Comparison of ENCODE assay signal across 19 cellular contexts in the genomic region with DNA sequence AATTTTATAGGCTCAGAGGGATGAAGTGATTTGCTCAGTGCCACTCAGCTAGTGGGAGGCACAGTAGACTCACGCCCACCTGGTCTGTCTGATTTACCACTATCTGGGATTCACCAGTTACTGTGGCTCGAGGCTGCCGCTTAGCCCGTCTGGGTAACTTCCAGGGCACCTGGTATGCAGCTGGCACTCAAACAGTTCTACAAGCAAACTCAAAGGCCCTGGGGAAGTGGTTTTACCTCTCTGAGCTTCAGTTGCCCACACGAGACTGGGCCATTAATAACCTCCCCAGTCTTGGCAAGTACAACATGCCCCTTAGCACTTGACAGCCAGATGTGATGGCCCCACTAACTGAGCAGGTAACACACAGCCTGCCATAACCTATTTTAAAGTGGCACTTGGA. TPM values are rescaled to one million over a fixed set of nuclear protein-coding genes. Genes with fewer than 3 reads are reported as not detected.
DNase-seq lines count a peak whose midpoint lies in the region; ATAC-seq, FAIRE-seq and TF ChIP-seq lines count a peak whose summit lies in the region.
"Had no signal": no experiment of that assay in that cellular context is flagged by ENCODE, and none has a peak within 500 bp of the region (broad histone marks: within the 10 kb centered on the region; RNA-seq: fewer than 3 reads in every experiment).

No MANE protein-coding gene starts in this region.

- TF ChIP-seq CTCF in neural progenitor cell (IDR thresholded peaks at IDR 0.05) = no peak

- peaks cover 25% of the 10 kb centered on the region for H3F3A ChIP-seq in neural progenitor cell (ENCODE audit: low read depth)

- no peaks in the 10 kb centered on the region for H3K27me3 ChIP-seq in CD4-positive, alpha-beta memory T cell (ENCODE audit: insufficient read depth, low read length)
- peaks cover 25% of the 10 kb centered on the region for H3K27me3 ChIP-seq in neural progenitor cell
- H3K27me3 ChIP-seq: breast epithelium had no signal

- H2AFZ ChIP-seq in neural progenitor cell (replicated peaks) = no peak overlapping the region

- peaks cover 0 to 15% of the 10 kb centered on the region in 2 donors for H3K36me3 Mint-ChIP-seq in CD4-positive, alpha-beta memory T cell
- no peaks in the 10 kb centered on the region for H3K36me3 Mint-ChIP-seq in activated T-helper 17 cell treated with anti-CD3 and anti-CD28 coated beads, Interleukin-2, amount 50 U/mL, for 72 hours (ENCODE audit: low read depth)
- H3K36me3 Mint-ChIP-seq in neural progenitor cell = no peaks in the 10 kb centered on the region
- H3K36me3 Mint-ChIP-seq in activated CD8-positive, alpha-beta memory T cell treated with anti-CD3 and anti-CD28 coated beads, Interleukin-2, amount 10 ng/mL, durations not matched to agents 7 days and 5 days = no peaks in the 10 kb centered on the region
- H3K36me3 Mint-ChIP-seq: activated naive CD4-positive, alpha-beta T cell treated with anti-CD3 and anti-CD28 coated beads, Interleukin-2, amount 50 U/mL, for 72 hours had no signal

- no peak overlapping the region for H3K4me3 ChIP-seq in CD4-positive, alpha-beta memory T cell (ENCODE audit: low read length in 2 of 2)
- H3K4me3 ChIP-seq in neural progenitor cell = no peak overlapping the region
- H3K4me3 ChIP-seq: breast epithelium had no signal

- H3K36me3 ChIP-seq in CD4-positive, alpha-beta memory T cell (ENCODE audit: insufficient read depth, low read length) = no peaks in the 10 kb centered on the region
- no peaks in the 10 kb centered on the region for H3K36me3 ChIP-seq in neural progenitor cell
- H3K36me3 ChIP-seq: breast epithelium, heart right ventricle had no signal

- no peak overlapping the region for H3K9ac ChIP-seq in neural progenitor cell

- FAIRE-seq in GM19239 (lab: Jason Lieb, UNC) = peak; percentile 23
- FAIRE-seq: islet of Langerhans had no signal

- peak in 3 of 5 donors; percentile 28 to 58 (median 39) for DNase-seq in CD4-positive, alpha-beta memory T cell
- DNase-seq in GM19239 (ENCODE audit: insufficient read length, low spot score) (no peak), neural progenitor cell (ENCODE audit: low spot score) (no peak), foreskin melanocyte (no peak), dermis blood vessel endothelial cell (no peak)
- DNase-seq in activated CD8-positive, alpha-beta memory T cell treated with anti-CD3 and anti-CD28 coated beads, Interleukin-2, amount 10 ng/mL, durations not matched to agents 7 days and 5 days = no peak
- DNase-seq: DMS153, heart right ventricle, mammary epithelial cell, NCI-H1417 treated with DMSO at 0.1 percent for 48 hours, NCI-H226, SW 1271 had no signal

- POLR2A ChIA-PET in CD4-positive, alpha-beta memory T cell (lab: Charles Lee; ENCODE audit: partially characterized antibody) = interaction anchor here (0.7 to 2.2 kb wide), 5 partner anchors 15 to 123 kb away, joined by 3 to 9 read pairs (median 5); no protein-coding TSS in a partner anchor

- H3K9me3 ChIP-seq in CD4-positive, alpha-beta memory T cell (ENCODE audit: control insufficient read depth in 1 of 2, low read length in 2 of 2) = no peaks in the 10 kb centered on the region
- no peaks in the 10 kb centered on the region for H3K9me3 ChIP-seq in neural progenitor cell (ENCODE audit: low read depth)
- H3K9me3 ChIP-seq: breast epithelium, heart right ventricle had no signal

- H3K27ac ChIP-seq in CD4-positive, alpha-beta memory T cell (ENCODE audit: low read depth, low read length) = peak overlapping the region; percentile 62
- no peak overlapping the region for H3K27ac ChIP-seq in neural progenitor cell
- H3K27ac ChIP-seq: breast epithelium, heart right ventricle, HL-60, VCaP had no signal

- H3K4me3 Mint-ChIP-seq in CD4-positive, alpha-beta memory T cell = peak overlapping the region; percentile 89 to 98 (median 92)
- peak overlapping the region; percentile 80 for H3K4me3 Mint-ChIP-seq in activated T-helper 17 cell treated with anti-CD3 and anti-CD28 coated beads, Interleukin-2, amount 50 U/mL, for 72 hours
- peak overlapping the region; percentile 88 for H3K4me3 Mint-ChIP-seq in neural progenitor cell
- H3K4me3 Mint-ChIP-seq in activated CD8-positive, alpha-beta memory T cell treated with anti-CD3 and anti-CD28 coated beads, Interleukin-2, amount 10 ng/mL, durations not matched to agents 7 days and 5 days = no peak overlapping the region

- H3K4me2 ChIP-seq in neural progenitor cell = peak overlapping the region; percentile 32

- H3K27ac Mint-ChIP-seq in CD4-positive, alpha-beta memory T cell = peak overlapping the region; percentile 72 to 96 (median 89)
- no peak overlapping the region for H3K27ac Mint-ChIP-seq in activated T-helper 17 cell treated with anti-CD3 and anti-CD28 coated beads, Interleukin-2, amount 50 U/mL, for 72 hours
- H3K27ac Mint-ChIP-seq in neural progenitor cell = no peak overlapping the region
- H3K27ac Mint-ChIP-seq in activated CD8-positive, alpha-beta memory T cell treated with anti-CD3 and anti-CD28 coated beads, Interleukin-2, amount 10 ng/mL, durations not matched to agents 7 days and 5 days = no peak overlapping the region
- H3K27ac Mint-ChIP-seq: activated naive CD4-positive, alpha-beta T cell treated with anti-CD3 and anti-CD28 coated beads, Interleukin-2, amount 50 U/mL, for 72 hours had no signal

- peaks cover 33% of the 10 kb centered on the region for H3K79me2 ChIP-seq in neural progenitor cell (ENCODE audit: low read depth)

- H3K4me1 Mint-ChIP-seq in CD4-positive, alpha-beta memory T cell = peaks cover 47 to 79% (median 62%) of the 10 kb centered on the region in 4 donors
- peaks cover 13% of the 10 kb centered on the region for H3K4me1 Mint-ChIP-seq in activated T-helper 17 cell treated with anti-CD3 and anti-CD28 coated beads, Interleukin-2, amount 50 U/mL, for 72 hours
- peaks cover 64% of the 10 kb centered on the region for H3K4me1 Mint-ChIP-seq in neural progenitor cell
- peaks cover 35% of the 10 kb centered on the region for H3K4me1 Mint-ChIP-seq in activated CD8-positive, alpha-beta memory T cell treated with anti-CD3 and anti-CD28 coated beads, Interleukin-2, amount 10 ng/mL, durations not matched to agents 7 days and 5 days

- H3K9me3 Mint-ChIP-seq in CD4-positive, alpha-beta memory T cell = peaks cover 0 to 2% (median 0%) of the 10 kb centered on the region in 8 donors
- no peaks in the 10 kb centered on the region for H3K9me3 Mint-ChIP-seq in activated T-helper 17 cell treated with anti-CD3 and anti-CD28 coated beads, Interleukin-2, amount 50 U/mL, for 72 hours
- H3K9me3 Mint-ChIP-seq in neural progenitor cell = no peaks in the 10 kb centered on the region
- no peaks in the 10 kb centered on the region for H3K9me3 Mint-ChIP-seq in activated CD8-positive, alpha-beta memory T cell treated with anti-CD3 and anti-CD28 coated beads, Interleukin-2, amount 10 ng/mL, durations not matched to agents 7 days and 5 days (ENCODE audit: low read depth)
- H3K9me3 Mint-ChIP-seq: activated naive CD4-positive, alpha-beta T cell treated with anti-CD3 and anti-CD28 coated beads, Interleukin-2, amount 50 U/mL, for 72 hours had no signal

- CTCF ChIA-PET in CD4-positive, alpha-beta memory T cell (lab: Charles Lee; ENCODE audit: partially characterized antibody) = interaction anchor here (0.6 to 3.4 kb wide), 8 partner anchors 10 to 243 kb away, joined by 3 to 24 read pairs (median 4); no protein-coding TSS in a partner anchor
- CTCF ChIA-PET in activated CD8-positive, alpha-beta memory T cell treated with anti-CD3 and anti-CD28 coated beads, Interleukin-2, amount 10 ng/mL, durations not matched to agents 7 days and 5 days (lab: Charles Lee) = interaction anchor here (0.7 to 4.4 kb wide), 12 partner anchors 10 to 243 kb away, joined by 3 to 35 read pairs (median 4); no protein-coding TSS in a partner anchor

- intact Hi-C loops in CD4-positive, alpha-beta memory T cell (cut with micrococcal nuclease) = no loop called here

- no peak for ATAC-seq in activated T-helper 17 cell treated with anti-CD3 and anti-CD28 coated beads, Interleukin-2, amount 50 U/mL, for 72 hours (replicated peaks)
- no peak for ATAC-seq in activated CD8-positive, alpha-beta memory T cell treated with anti-CD3 and anti-CD28 coated beads, Interleukin-2, amount 10 ng/mL, durations not matched to agents 7 days and 5 days
- ATAC-seq: activated naive CD4-positive, alpha-beta T cell treated with anti-CD3 and anti-CD28 coated beads, Interleukin-2, amount 50 U/mL, for 72 hours; heart right ventricle; sciatic nerve had no signal

- no peaks in the 10 kb centered on the region for H4K20me1 ChIP-seq in neural progenitor cell (ENCODE audit: low read depth)

- H3K27me3 Mint-ChIP-seq in CD4-positive, alpha-beta memory T cell = no peaks in the 10 kb centered on the region
- H3K27me3 Mint-ChIP-seq in activated T-helper 17 cell treated with anti-CD3 and anti-CD28 coated beads, Interleukin-2, amount 50 U/mL, for 72 hours = no peaks in the 10 kb centered on the region
- peaks cover 31% of the 10 kb centered on the region for H3K27me3 Mint-ChIP-seq in neural progenitor cell (ENCODE audit: insufficient read depth, low read depth)
- peaks cover 28% of the 10 kb centered on the region for H3K27me3 Mint-ChIP-seq in activated CD8-positive, alpha-beta memory T cell treated with anti-CD3 and anti-CD28 coated beads, Interleukin-2, amount 10 ng/mL, durations not matched to agents 7 days and 5 days

- peaks cover 66% of the 10 kb centered on the region for H3K4me1 ChIP-seq in CD4-positive, alpha-beta memory T cell (ENCODE audit: insufficient read depth, low read length)
- H3K4me1 ChIP-seq in neural progenitor cell = peaks cover 40% of the 10 kb centered on the region

RNA-seq across cellular contexts. Expression of a gene that starts 2.6 kb away (rescaled TPM):
- total RNA-seq in CD4-positive, alpha-beta memory T cell = 100 to 1,000 TPM; 141 to 160 TPM
- polyA plus RNA-seq in CD4-positive, alpha-beta memory T cell = 10 to 100 TPM; 11.0 to 30.0 TPM
- total RNA-seq in activated T-helper 17 cell treated with anti-CD3 and anti-CD28 coated beads, Interleukin-2, amount 50 U/mL, for 72 hours = 10 to 100 TPM; 26.8 to 54.2 TPM
- total RNA-seq in neural progenitor cell (ENCODE audit: low replicate concordance) = 11.3 and 32.7 TPM in 2 replicates
- 10 to 100 TPM; 11.3 to 33.9 TPM for total RNA-seq in activated CD8-positive, alpha-beta memory T cell treated with anti-CD3 and anti-CD28 coated beads, Interleukin-2, amount 10 ng/mL, durations not matched to agents 7 days and 5 days
- 37.4 and 40.7 TPM in 2 replicates for total RNA-seq in dermis blood vessel endothelial cell

RNA-seq across cellular contexts. Expression of a gene that starts 38.9 kb away (rescaled TPM):
- total RNA-seq in CD4-positive, alpha-beta memory T cell = 10 to 100 TPM; 15.6 to 16.2 TPM
- 1 to 10 TPM; 1.1 to 7.1 TPM for polyA plus RNA-seq in CD4-positive, alpha-beta memory T cell
- total RNA-seq in activated T-helper 17 cell treated with anti-CD3 and anti-CD28 coated beads, Interleukin-2, amount 50 U/mL, for 72 hours = 10 to 100 TPM in 1 of 2 donors, 1 to 10 TPM in 1; 8.8 to 10.2 TPM
- total RNA-seq in neural progenitor cell (ENCODE audit: low replicate concordance) = 219 and 589 TPM in 2 replicates
- 10 to 100 TPM in 1 of 2 experiments, 1 to 10 TPM in 1; 8.1 to 10.6 TPM for total RNA-seq in activated CD8-positive, alpha-beta memory T cell treated with anti-CD3 and anti-CD28 coated beads, Interleukin-2, amount 10 ng/mL, durations not matched to agents 7 days and 5 days
- total RNA-seq in dermis blood vessel endothelial cell = 552 and 903 TPM in 2 replicates

Comparison
In these comparisons a context has a peak if more than half of its experiments do, and no peak if none do; other contexts are left out.
1. DNase-seq: peak in CD4-positive, alpha-beta memory T cell (3 of 5); none in GM19239 (single experiment), neural progenitor cell (single experiment), foreskin melanocyte (single experiment), activated CD8-positive, alpha-beta memory T cell treated with anti-CD3 and anti-CD28 coated beads, Interleukin-2, amount 10 ng/mL, durations not matched to agents 7 days and 5 days (single experiment) and dermis blood vessel endothelial cell (single experiment).
2. H3K27ac Mint-ChIP-seq: peak in CD4-positive, alpha-beta memory T cell (7 of 7); none in activated T-helper 17 cell treated with anti-CD3 and anti-CD28 coated beads, Interleukin-2, amount 50 U/mL, for 72 hours (single experiment), neural progenitor cell (single experiment) and activated CD8-positive, alpha-beta memory T cell treated with anti-CD3 and anti-CD28 coated beads, Interleukin-2, amount 10 ng/mL, durations not matched to agents 7 days and 5 days (single experiment).
3. RNA of a gene that starts 38.9 kb away (total RNA-seq): 552 to 903 TPM in dermis blood vessel endothelial cell and 219 to 589 TPM in neural progenitor cell; 15.6 to 16.2 TPM in CD4-positive, alpha-beta memory T cell, 8.1 to 10.6 TPM in activated CD8-positive, alpha-beta memory T cell treated with anti-CD3 and anti-CD28 coated beads, Interleukin-2, amount 10 ng/mL, durations not matched to agents 7 days and 5 days and 8.8 to 10.2 TPM in activated T-helper 17 cell treated with anti-CD3 and anti-CD28 coated beads, Interleukin-2, amount 50 U/mL, for 72 hours; every median in the first group is over 10 times any median in the second.